In the genomic region with DNA sequence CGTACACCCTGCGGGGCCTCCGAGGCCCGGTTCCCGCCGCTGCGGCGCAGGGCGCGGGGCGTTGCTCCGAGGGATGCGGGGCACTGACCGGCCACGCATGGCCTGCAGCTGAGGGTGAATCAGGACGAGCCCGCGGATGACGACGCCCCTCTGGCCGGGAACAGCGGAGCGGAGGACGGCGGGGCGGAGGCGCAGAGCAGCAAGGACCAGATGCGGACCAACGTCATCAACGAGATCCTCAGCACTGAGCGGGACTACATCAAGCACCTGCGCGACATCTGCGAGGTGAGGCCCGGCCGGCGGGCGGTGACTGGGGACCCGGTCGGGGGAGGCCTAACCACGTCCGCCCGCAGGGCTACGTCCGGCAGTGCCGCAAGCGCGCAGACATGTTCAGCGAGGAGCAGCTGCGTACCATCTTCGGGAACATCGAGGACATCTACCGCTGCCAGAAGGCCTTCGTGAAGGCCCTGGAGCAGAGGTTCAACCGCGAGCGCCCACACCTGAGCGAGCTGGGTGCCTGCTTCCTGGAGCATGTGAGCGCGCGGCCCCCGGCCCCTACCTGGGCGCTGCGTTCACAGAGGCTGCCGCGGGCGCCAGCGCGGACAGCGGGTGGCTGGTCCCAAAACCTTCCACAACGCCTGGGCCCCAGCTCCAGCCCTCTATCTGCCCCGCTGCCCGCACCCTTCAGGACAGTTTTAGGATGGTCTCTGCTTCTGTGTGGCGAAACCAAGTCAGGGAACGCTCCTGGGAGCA, we compare ENCODE assay signal across 3 cellular contexts.
TF ChIP-seq lines count a peak whose summit lies in the region.

No MANE protein-coding gene starts in this region.

TF ChIP-seq in endothelial cell of umbilical vein, 7 proteins besides CTCF, POLR2A, EP300 and RAD21 (continued from another document):
- no peak for TF ChIP-seq FOS (IDR thresholded peaks at IDR 0.05; ENCODE audit: borderline replicate concordance, insufficient read depth, low read length)
- no peak for TF ChIP-seq GATA2 (IDR thresholded peaks at IDR 0.05; ENCODE audit: insufficient read depth, insufficient read length, low read depth, low read length)
- no peak for TF ChIP-seq JUN (IDR thresholded peaks at IDR 0.05; ENCODE audit: borderline replicate concordance, insufficient read depth, insufficient read length, low read depth)
- peak; percentile 98 for TF ChIP-seq EZH2 (IDR thresholded peaks at IDR 0.05; ENCODE audit: borderline replicate concordance, low read depth, low read length, severe bottlenecking)
- TF ChIP-seq MAX (IDR thresholded peaks at IDR 0.05; ENCODE audit: insufficient read depth, insufficient read length) = no peak
TF ChIP-seq in endothelial cell of umbilical vein: peak in this region for 1.

TF ChIP-seq in GM12891, 5 proteins besides CTCF, POLR2A, EP300 and RAD21 (continued from another document):
- TF ChIP-seq SPI1 (IDR thresholded peaks at IDR 0.05; ENCODE audit: low read depth, low read length) (no peak), POU2F2 (IDR thresholded peaks at IDR 0.05; ENCODE audit: low read depth, low read length) (no peak), TAF1 (IDR thresholded peaks at IDR 0.05; ENCODE audit: low read depth, low read length) (no peak)
TF ChIP-seq in GM12891: peak in this region for 0.

TF ChIP-seq in WTC11, 78 proteins besides CTCF, POLR2A, EP300 and RAD21:
- TF ChIP-seq, protein P1, sequence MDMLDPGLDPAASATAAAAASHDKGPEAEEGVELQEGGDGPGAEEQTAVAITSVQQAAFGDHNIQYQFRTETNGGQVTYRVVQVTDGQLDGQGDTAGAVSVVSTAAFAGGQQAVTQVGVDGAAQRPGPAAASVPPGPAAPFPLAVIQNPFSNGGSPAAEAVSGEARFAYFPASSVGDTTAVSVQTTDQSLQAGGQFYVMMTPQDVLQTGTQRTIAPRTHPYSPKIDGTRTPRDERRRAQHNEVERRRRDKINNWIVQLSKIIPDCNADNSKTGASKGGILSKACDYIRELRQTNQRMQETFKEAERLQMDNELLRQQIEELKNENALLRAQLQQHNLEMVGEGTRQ (CRISPR knock-in tag; IDR thresholded peaks at IDR 0.05) = no peak
- TF ChIP-seq ZBTB43 (CRISPR knock-in tag; IDR thresholded peaks at IDR 0.05) = no peak
